ENCODE assay signal across 8 cellular contexts in the genomic region with DNA sequence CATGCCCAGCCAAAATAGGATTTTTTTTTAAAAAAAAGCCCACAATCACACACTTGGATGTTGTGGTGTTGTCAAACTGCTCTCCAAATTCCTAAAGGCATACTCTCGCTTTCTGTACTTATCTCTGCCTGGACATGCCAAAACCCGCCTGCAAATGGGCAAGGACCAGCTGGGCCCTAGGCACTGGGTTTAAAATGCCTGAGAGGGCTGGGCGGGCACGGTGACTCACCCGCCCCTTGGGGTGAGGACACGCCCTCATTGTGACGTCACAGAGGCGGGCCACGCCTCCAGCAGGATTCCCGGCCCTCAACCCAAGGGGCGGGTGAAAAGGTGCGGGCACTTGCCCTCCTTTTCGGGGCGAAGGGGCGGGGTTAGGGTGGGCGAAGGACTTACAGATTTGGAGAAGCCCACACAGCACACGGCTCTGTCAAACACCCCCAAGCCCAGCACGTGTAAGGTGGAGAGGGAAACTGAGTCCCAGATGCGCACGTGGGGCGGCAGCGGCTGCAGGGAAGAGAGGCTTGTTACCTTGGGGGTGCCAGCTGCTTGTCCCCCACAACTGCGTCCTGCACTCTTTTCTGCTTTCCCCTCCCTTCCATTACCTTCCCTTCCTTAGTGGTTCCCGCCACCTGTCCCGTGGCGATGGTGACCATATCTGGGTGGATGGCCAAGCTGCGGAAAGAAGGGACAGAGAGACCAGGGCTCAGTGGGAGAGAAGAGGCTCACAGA.
DNase-seq lines count a peak whose midpoint lies in the region; ATAC-seq and TF ChIP-seq lines count a peak whose summit lies in the region.

No MANE protein-coding gene starts in this region.

- ATAC-seq in GM19023 (IDR thresholded peaks at IDR 0.05; ENCODE audit: unreplicated experiment) (no peak), GM21360 (IDR thresholded peaks at IDR 0.05; ENCODE audit: unreplicated experiment) (no peak)

- POLR2A ChIA-PET in AG04449 (lab: Yijun Ruan, JAX) (interaction anchor here (1.3 kb wide), 1 partner anchor 9 kb away, joined by 3 read pairs; no protein-coding TSS in a partner anchor), RWPE1 (lab: Yijun Ruan, JAX; ENCODE audit: low non-redundant PET) (no interaction called here)

- in situ Hi-C loops in astrocyte of the cerebellum (cut with HindIII; ENCODE audit: low sequenced_read_pairs) = no loop called here

- peak; percentile 59 for DNase-seq in AG04449 (ENCODE audit: low read depth, low spot score)
- DNase-seq in HCEC 1CT = peak; percentile 77
- DNase-seq in RWPE1 (ENCODE audit: low spot score) = peak; percentile 99
- DNase-seq in astrocyte of the cerebellum (ENCODE audit: low read depth) = peak; percentile 67
- DNase-seq in hepatic stellate cell (ENCODE audit: low spot score) = peak; percentile 89
- DNase-seq in stimulated activated CD4-positive, alpha-beta T cell treated with anti-CD3 and anti-CD28 coated beads, Interleukin-12 subunit alpha, Interleukin-12 subunit beta, amount 100 ng/mL, for 48 hours (ENCODE audit: low read depth in 2 of 3, low spot score in 1 of 3) = peak in 2 of 3 donors; percentile 43 to 53

- CTCF ChIA-PET in AG04449 (lab: Yijun Ruan, JAX) (interaction anchor here (1.0 to 8.4 kb wide), 2 partner anchors 10 to 61 kb away, joined by 3 to 67 read pairs; no protein-coding TSS in a partner anchor), RWPE1 (lab: Yijun Ruan, JAX) (interaction anchor here (0.6 to 1.0 kb wide), 2 partner anchors 10 to 13 kb away, joined by 3 read pairs; no protein-coding TSS in a partner anchor)

- H3K4me3 ChIP-seq in AG04449 (ENCODE audit: low read depth, low read length) (no peak overlapping the region), astrocyte of the cerebellum (ENCODE audit: low read depth, low read length) (no peak overlapping the region)

- H3K27ac ChIP-seq in RWPE1 = peak overlapping the region; percentile 99

- TF ChIP-seq CTCF in AG04449 (IDR thresholded peaks at IDR 0.05; ENCODE audit: insufficient read depth, low read length, missing control alignments) (no peak), RWPE1 (conservative IDR thresholded peaks at IDR 0.05; ENCODE audit: low read depth) (no peak), astrocyte of the cerebellum (IDR thresholded peaks at IDR 0.05; ENCODE audit: low read depth, low read length, missing control alignments) (no peak)

Comparison
In these comparisons a context has a peak if more than half of its experiments do, and no peak if none do; other contexts are left out.
1. DNase-seq: peak in every context shown above with its lines; median percentile 99 in RWPE1; 89 in hepatic stellate cell; 77 in HCEC 1CT; 67 in astrocyte of the cerebellum; 59 in AG04449; 48 in stimulated activated CD4-positive, alpha-beta T cell treated with anti-CD3 and anti-CD28 coated beads, Interleukin-12 subunit alpha, Interleukin-12 subunit beta, amount 100 ng/mL, for 48 hours.